In the genomic region with DNA sequence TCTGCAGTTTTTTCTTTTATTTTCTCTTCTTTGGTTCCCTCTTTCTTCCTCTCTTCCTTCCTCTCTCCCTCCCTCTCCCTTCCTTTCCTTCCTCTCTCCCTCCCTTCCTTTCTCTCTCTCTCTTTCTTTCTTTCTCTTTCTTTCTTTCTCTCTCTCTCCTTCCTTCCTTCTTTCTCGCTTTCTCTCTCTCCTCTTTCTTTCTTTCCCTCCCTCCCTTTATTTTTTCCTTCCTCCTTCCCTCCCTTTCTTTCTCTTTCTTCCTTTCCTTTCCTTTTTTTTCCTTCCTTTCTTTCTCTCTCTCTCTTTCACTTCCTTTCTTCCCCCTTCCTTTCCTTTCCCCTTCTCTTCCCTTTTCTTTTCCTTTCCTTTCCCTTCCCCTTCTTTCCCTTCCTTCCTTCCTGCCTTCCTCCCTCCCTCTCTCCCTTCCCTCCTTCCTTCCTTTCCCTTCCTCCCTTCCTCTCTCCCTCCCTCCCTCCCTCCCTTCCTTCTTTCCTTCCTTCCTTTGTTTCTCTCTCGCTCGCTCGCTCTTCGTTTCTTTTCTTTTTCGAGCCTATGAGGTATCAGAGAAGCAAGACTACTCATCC, we compare ENCODE assay signal across 1 cellular context.
TF ChIP-seq lines count a peak whose summit lies in the region.

No MANE protein-coding gene starts in this region.

TF ChIP-seq in HCT116, 20 proteins besides CTCF, POLR2A, EP300 and RAD21 (continued from another document):
- TF ChIP-seq, protein P1, sequence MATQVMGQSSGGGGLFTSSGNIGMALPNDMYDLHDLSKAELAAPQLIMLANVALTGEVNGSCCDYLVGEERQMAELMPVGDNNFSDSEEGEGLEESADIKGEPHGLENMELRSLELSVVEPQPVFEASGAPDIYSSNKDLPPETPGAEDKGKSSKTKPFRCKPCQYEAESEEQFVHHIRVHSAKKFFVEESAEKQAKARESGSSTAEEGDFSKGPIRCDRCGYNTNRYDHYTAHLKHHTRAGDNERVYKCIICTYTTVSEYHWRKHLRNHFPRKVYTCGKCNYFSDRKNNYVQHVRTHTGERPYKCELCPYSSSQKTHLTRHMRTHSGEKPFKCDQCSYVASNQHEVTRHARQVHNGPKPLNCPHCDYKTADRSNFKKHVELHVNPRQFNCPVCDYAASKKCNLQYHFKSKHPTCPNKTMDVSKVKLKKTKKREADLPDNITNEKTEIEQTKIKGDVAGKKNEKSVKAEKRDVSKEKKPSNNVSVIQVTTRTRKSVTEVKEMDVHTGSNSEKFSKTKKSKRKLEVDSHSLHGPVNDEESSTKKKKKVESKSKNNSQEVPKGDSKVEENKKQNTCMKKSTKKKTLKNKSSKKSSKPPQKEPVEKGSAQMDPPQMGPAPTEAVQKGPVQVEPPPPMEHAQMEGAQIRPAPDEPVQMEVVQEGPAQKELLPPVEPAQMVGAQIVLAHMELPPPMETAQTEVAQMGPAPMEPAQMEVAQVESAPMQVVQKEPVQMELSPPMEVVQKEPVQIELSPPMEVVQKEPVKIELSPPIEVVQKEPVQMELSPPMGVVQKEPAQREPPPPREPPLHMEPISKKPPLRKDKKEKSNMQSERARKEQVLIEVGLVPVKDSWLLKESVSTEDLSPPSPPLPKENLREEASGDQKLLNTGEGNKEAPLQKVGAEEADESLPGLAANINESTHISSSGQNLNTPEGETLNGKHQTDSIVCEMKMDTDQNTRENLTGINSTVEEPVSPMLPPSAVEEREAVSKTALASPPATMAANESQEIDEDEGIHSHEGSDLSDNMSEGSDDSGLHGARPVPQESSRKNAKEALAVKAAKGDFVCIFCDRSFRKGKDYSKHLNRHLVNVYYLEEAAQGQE (IDR thresholded peaks at IDR 0.05; ENCODE audit: low read depth): no peak
- TF ChIP-seq ZNF274 (IDR thresholded peaks at IDR 0.05; ENCODE audit: low read depth, low read length) (no peak), EZH2phosphoT487 (IDR thresholded peaks at IDR 0.05; ENCODE audit: borderline replicate concordance) (no peak), YY1 (IDR thresholded peaks at IDR 0.05; ENCODE audit: extremely low read depth, insufficient replicate concordance, low read depth, low read length) (no peak), TCF7L2 (IDR thresholded peaks at IDR 0.05; ENCODE audit: borderline replicate concordance, extremely low read depth, insufficient read depth, insufficient read length) (no peak)
- TF ChIP-seq, protein P2, sequence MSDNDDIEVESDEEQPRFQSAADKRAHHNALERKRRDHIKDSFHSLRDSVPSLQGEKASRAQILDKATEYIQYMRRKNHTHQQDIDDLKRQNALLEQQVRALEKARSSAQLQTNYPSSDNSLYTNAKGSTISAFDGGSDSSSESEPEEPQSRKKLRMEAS (IDR thresholded peaks at IDR 0.05): no peak
